Comparison of ENCODE assay signal across 8 cellular contexts in genomic region chr2:227238242-227239237, GRCh38.
DNase-seq lines count a peak whose midpoint lies in the region; ATAC-seq and TF ChIP-seq lines count a peak whose summit lies in the region.

No MANE protein-coding gene starts in this region.

- H3K36me3 ChIP-seq in vagina: no peaks in the 10 kb centered on the region

- POLR2A ChIA-PET in RWPE1 (lab: Yijun Ruan, JAX; ENCODE audit: low non-redundant PET): no interaction called here

- intact Hi-C loops in posterior cingulate gyrus (cut with DNase I): loop anchor here (1.0 kb wide), 1 partner anchor 108 kb away; no protein-coding TSS in a partner anchor
- intact Hi-C loops in vagina (cut with DNase I): loop anchor here (5.0 kb wide), 1 partner anchor 101 kb away; no protein-coding TSS in a partner anchor

- no peak overlapping the region for H3K27ac ChIP-seq in RWPE1
- H3K27ac ChIP-seq in vagina: no peak overlapping the region

- TF ChIP-seq CTCF in RWPE1 (conservative IDR thresholded peaks at IDR 0.05; ENCODE audit: low read depth) (peak; percentile 96), vagina (IDR thresholded peaks at IDR 0.05) (peak; percentile 73 to 82 (median 81))

- no peak for ATAC-seq in activated CD4-positive, CD25-positive, alpha-beta regulatory T cell treated with anti-CD3 and anti-CD28 coated beads, Interleukin-2, amount 50 U/mL, for 24 hours
- ATAC-seq in HG03432 (IDR thresholded peaks at IDR 0.05; ENCODE audit: unreplicated experiment): peak; percentile 73

- H3K27me3 ChIP-seq in vagina: no peaks in the 10 kb centered on the region

- no peaks in the 10 kb centered on the region for H3K9me3 ChIP-seq in vagina

- CTCF ChIA-PET in RWPE1 (lab: Yijun Ruan, JAX): interaction anchor here (0.5 to 2.0 kb wide), 19 partner anchors 9 to 1574 kb away, joined by 3 to 22 read pairs (median 4); no protein-coding TSS in a partner anchor

- no peak overlapping the region for H3K4me3 ChIP-seq in vagina

- DNase-seq in activated CD4-positive, CD25-positive, alpha-beta regulatory T cell (lab: John Stamatoyannopoulos, UW): peak; percentile 25 to 49 (median 31)
- DNase-seq in RWPE1 (ENCODE audit: low spot score): peak; percentile 45
- peak; percentile 5 to 40 (median 26) for DNase-seq in activated naive CD4-positive, alpha-beta T cell (lab: John Stamatoyannopoulos, UW)
- peak; percentile 56 for DNase-seq in germinal center (ENCODE audit: low spot score)
- DNase-seq in posterior cingulate gyrus: peak; percentile 61 to 95 (median 76)
- no peak for DNase-seq in vagina (ENCODE audit: extremely low spot score in 2 of 2)

- no peak for TF ChIP-seq POLR2A in vagina (IDR thresholded peaks at IDR 0.05)

- H3K4me1 ChIP-seq in vagina: no peaks in the 10 kb centered on the region

Comparison
In these comparisons a context has a peak if more than half of its experiments do, and no peak if none do; other contexts are left out.
1. DNase-seq: peak in activated CD4-positive, CD25-positive, alpha-beta regulatory T cell (4 of 4), RWPE1 (single experiment), activated naive CD4-positive, alpha-beta T cell (4 of 4), germinal center (single experiment) and posterior cingulate gyrus (10 of 10); none in vagina (0 of 2).